Comparison of ENCODE assay signal across 8 cellular contexts in the genomic region with DNA sequence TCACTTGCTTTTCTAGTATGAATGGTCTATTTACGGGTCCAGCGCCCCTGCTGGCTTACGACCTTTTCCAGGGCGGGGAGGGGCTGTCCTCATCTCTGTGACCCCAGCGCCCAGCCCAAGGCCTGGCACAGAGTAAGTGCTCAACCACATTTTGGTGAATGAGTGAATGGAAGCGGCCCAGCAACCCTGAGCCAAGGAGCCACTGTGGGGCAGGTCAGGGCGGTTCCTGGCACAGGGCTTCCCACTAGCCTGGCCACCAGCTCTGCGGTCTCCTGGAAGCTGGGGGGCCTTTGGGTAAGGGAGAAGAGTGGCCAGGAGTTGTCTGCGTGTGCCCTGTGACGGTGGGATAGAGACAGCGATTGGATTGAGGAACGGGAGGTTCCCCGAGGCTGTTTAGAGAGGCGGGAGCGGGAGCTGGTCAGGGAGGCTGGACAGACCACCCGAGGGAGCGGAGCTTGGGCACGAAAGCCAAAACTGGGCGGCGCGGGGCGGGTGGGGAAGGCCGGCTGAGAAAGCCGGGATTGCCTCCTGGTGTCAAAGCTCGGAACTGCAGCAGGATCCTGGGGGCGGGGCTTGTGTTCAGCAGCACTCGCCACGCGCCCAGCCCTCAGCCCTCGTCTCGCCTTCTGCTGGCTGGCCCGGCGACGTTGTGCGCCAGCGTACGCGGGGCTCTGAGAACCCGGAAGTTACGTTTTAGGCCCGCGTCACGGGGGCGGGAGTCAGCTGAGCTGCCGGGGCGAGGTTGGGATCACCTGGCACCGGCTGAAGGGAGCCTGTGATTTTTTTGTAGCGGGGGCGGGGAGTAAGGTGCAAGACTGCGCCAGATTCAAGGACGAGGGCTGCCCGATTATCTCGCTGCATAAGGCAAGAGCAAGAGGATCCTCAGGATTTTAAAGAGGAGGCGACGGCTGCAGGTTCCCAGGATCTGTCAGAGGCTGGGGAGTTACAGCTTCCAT. TPM values are rescaled to one million over a fixed set of nuclear protein-coding genes. Genes with fewer than 3 reads are reported as not detected.
DNase-seq lines count a peak whose midpoint lies in the region; ATAC-seq and TF ChIP-seq lines count a peak whose summit lies in the region.

TSS of gene VPS18 (plus strand) at position 718 of the 956 bp plus-strand sequence. CDS start 319 bp downstream, outside the sequence.

- peaks cover 23% of the 10 kb centered on the region for H3K27me3 Mint-ChIP-seq in activated naive CD4-positive, alpha-beta T cell treated with anti-CD3 and anti-CD28 coated beads, Interleukin-2, amount 10 ng/mL, durations not matched to agents 7 days and 5 days

- peaks cover under 1% of the 10 kb centered on the region for H3K36me3 ChIP-seq in SK-N-MC (ENCODE audit: insufficient read depth, low read length)
- peaks cover 0 to 31% of the 10 kb centered on the region in 2 donors for H3K36me3 ChIP-seq in gastroesophageal sphincter

- H3K36me3 Mint-ChIP-seq in activated naive CD4-positive, alpha-beta T cell treated with anti-CD3 and anti-CD28 coated beads, Interleukin-2, amount 10 ng/mL, durations not matched to agents 7 days and 5 days = peaks cover 17% of the 10 kb centered on the region

- no peak for TF ChIP-seq EP300 in gastroesophageal sphincter (IDR thresholded peaks at IDR 0.05)

- POLR2A ChIA-PET in GM10248 (lab: Yijun Ruan, JAX) = interaction anchor here (0.7 to 1.4 kb wide), 7 partner anchors 20 to 59 kb away, joined by 3 to 15 read pairs (median 5); partner anchors contain the start of genes CHAC1 and RHOV

- no peaks in the 10 kb centered on the region for H3K9me3 ChIP-seq in SK-N-MC (ENCODE audit: low read depth, low read length)
- no peaks in the 10 kb centered on the region for H3K9me3 ChIP-seq in gastroesophageal sphincter

- H3K4me3 ChIP-seq in NB4 (ENCODE audit: low read depth, low read length) = peak within 1 kb of the TSS; percentile 91
- peak within 1 kb of the TSS; percentile 78 for H3K4me3 ChIP-seq in SK-N-MC
- peak within 1 kb of the TSS; percentile 73 to 86 for H3K4me3 ChIP-seq in gastroesophageal sphincter

- no peaks in the 10 kb centered on the region for H3K9me3 Mint-ChIP-seq in activated naive CD4-positive, alpha-beta T cell treated with anti-CD3 and anti-CD28 coated beads, Interleukin-2, amount 10 ng/mL, durations not matched to agents 7 days and 5 days

- H3K27ac Mint-ChIP-seq in activated naive CD4-positive, alpha-beta T cell treated with anti-CD3 and anti-CD28 coated beads, Interleukin-2, amount 10 ng/mL, durations not matched to agents 7 days and 5 days = peak within 1 kb of the TSS; percentile 97

- TF ChIP-seq CTCF in GM10248 (IDR thresholded peaks at IDR 0.05; ENCODE audit: control extremely low read depth, extremely low read depth, low read depth, missing control alignments) (peak; percentile 95), NB4 (IDR thresholded peaks at IDR 0.05; ENCODE audit: low read depth, low read length) (peak; percentile 60), gastroesophageal sphincter (IDR thresholded peaks at IDR 0.05) (peak; percentile 89 to 99 (median 98))

- CTCF ChIA-PET in GM10248 (lab: Yijun Ruan, JAX) = interaction anchor here (0.6 to 4.7 kb wide), 58 partner anchors 9 to 451 kb away, joined by 3 to 112 read pairs (median 4); partner anchors contain the start of genes C15orf62, CCDC32, CHAC1 and CHP1
- CTCF ChIA-PET in activated naive CD4-positive, alpha-beta T cell treated with anti-CD3 and anti-CD28 coated beads, Interleukin-2, amount 10 ng/mL, durations not matched to agents 7 days and 5 days (lab: Charles Lee) = interaction anchor here (0.5 to 10.5 kb wide), 30 partner anchors 9 to 374 kb away, joined by 3 to 252 read pairs (median 4); partner anchors contain the start of genes DNAJC17, RHOV and ZFYVE19

- H3K27me3 ChIP-seq in gastroesophageal sphincter = no peaks in the 10 kb centered on the region

- peaks cover 0 to 34% (median 11%) of the 10 kb centered on the region in 3 donors for H3K4me1 ChIP-seq in gastroesophageal sphincter

- peak within 1 kb of the TSS; percentile 98 for H3K4me3 Mint-ChIP-seq in activated naive CD4-positive, alpha-beta T cell treated with anti-CD3 and anti-CD28 coated beads, Interleukin-2, amount 10 ng/mL, durations not matched to agents 7 days and 5 days

- ATAC-seq in HG02571 (IDR thresholded peaks at IDR 0.05; ENCODE audit: unreplicated experiment) (peak; percentile 77), gastroesophageal sphincter (peak; percentile 99)

- DNase-seq in GM10248 (ENCODE audit: extremely low spot score) (peak; percentile 96), NB4 (ENCODE audit: low read depth) (peak; percentile 96), SK-N-MC (ENCODE audit: low read depth, low spot score) (peak; percentile 76), occipital lobe (lab: John Stamatoyannopoulos, UW) (peak; percentile 98)
- peak; percentile 99 for DNase-seq in activated naive CD4-positive, alpha-beta T cell treated with anti-CD3 and anti-CD28 coated beads, Interleukin-2, amount 10 ng/mL, durations not matched to agents 7 days and 5 days

- H3K4me1 Mint-ChIP-seq in activated naive CD4-positive, alpha-beta T cell treated with anti-CD3 and anti-CD28 coated beads, Interleukin-2, amount 10 ng/mL, durations not matched to agents 7 days and 5 days = peaks cover 24% of the 10 kb centered on the region

- no peak within 1 kb of the TSS for H3K27ac ChIP-seq in SK-N-MC
- peak within 1 kb of the TSS; percentile 81 to 95 (median 90) for H3K27ac ChIP-seq in gastroesophageal sphincter
- H3K27ac ChIP-seq in temporal lobe (ENCODE audit: low read depth, low read length) = peak within 1 kb of the TSS; percentile 80

- WGBS in gastroesophageal sphincter (ENCODE audit: low coverage in 1 of 2), 2 donors = 0% methylated on average over 2 of the region's 55 CpGs; no CpG with 5 or more reads in 1 of the 2 donors

- H3K9ac ChIP-seq in SK-N-MC (ENCODE audit: insufficient read length) = peak within 1 kb of the TSS; percentile 70

- TF ChIP-seq POLR2A in NB4 (IDR thresholded peaks at IDR 0.05; ENCODE audit: extremely low read depth, insufficient read length) (peak; percentile 43), gastroesophageal sphincter (IDR thresholded peaks at IDR 0.05) (peak in 1 of 2 donors; percentile 53)

RNA-seq across cellular contexts. Expression of gene VPS18, which starts in this region (rescaled TPM):
- total RNA-seq in gastroesophageal sphincter (10 to 100 TPM; 24.6 to 36.3 (median 29.9) TPM), occipital lobe (27.5 TPM), temporal lobe (21.6 TPM)
